ENCODE assay signal across 15 cellular contexts in genomic region chr11:106231591-106231990, GRCh38.
A peak's percentile ranks its signal among the peaks of the same experiment; 100 is the strongest.
DNase-seq lines count a peak whose midpoint lies in the region; ATAC-seq, FAIRE-seq and TF ChIP-seq lines count a peak whose summit lies in the region.
"Had no signal": no experiment of that assay in that cellular context is flagged by ENCODE, and none has a peak within 500 bp of the region (broad histone marks: within the 10 kb centered on the region; RNA-seq: fewer than 3 reads in every experiment).

No MANE protein-coding gene starts in this region.

- FAIRE-seq in RCC 7860 (lab: Jason Lieb, UNC), result no peak

- peaks cover 12% of the 10 kb centered on the region for H3K4me1 ChIP-seq in smooth muscle cell (ENCODE audit: low read depth)
- H3K4me1 ChIP-seq: transverse colon had no signal

- no peaks in the 10 kb centered on the region for H3K79me2 ChIP-seq in smooth muscle cell (ENCODE audit: low read depth)

- H3K36me3 ChIP-seq in smooth muscle cell (ENCODE audit: low read depth), result no peaks in the 10 kb centered on the region
- H3K36me3 ChIP-seq: transverse colon had no signal

- H3K4me3 Mint-ChIP-seq in activated T-helper 1 cell treated with anti-CD3 and anti-CD28 coated beads, Interleukin-12 subunit alpha, Interleukin-12 subunit beta, Interleukin-2, Interleukin-4 antibody, amounts not matched to agents 30 ng/mL and 10 ng/mL and 1 ng/mL, durations not matched to agents 14 hours and 24 hours and 36 hours, result no peak overlapping the region
- H3K4me3 Mint-ChIP-seq: activated CD4-positive, alpha-beta memory T cell treated with anti-CD3 and anti-CD28 coated beads, Interleukin-2, amount 10 ng/mL, durations not matched to agents 7 days and 5 days; activated naive CD4-positive, alpha-beta T cell treated with anti-CD3 and anti-CD28 coated beads for 36 hours had no signal

- peak overlapping the region; percentile 88 for H3K27ac ChIP-seq in smooth muscle cell (ENCODE audit: low read depth)
- H3K27ac ChIP-seq: transverse colon had no signal

- DNase-seq in DMS 273 (lab: John Stamatoyannopoulos, UW; ENCODE audit: unreplicated experiment) (peak; percentile 33), DMS 273 treated with DMSO at 0.1 percent for 48 hours (lab: John Stamatoyannopoulos, UW) (no peak), RCC 7860 (ENCODE audit: low spot score) (peak; percentile 20), epithelial cell of proximal tubule (ENCODE audit: low read depth) (no peak), smooth muscle cell (lab: John Stamatoyannopoulos, UW; ENCODE audit: unreplicated experiment) (no peak)
- no peak for DNase-seq in activated T-helper 1 cell treated with anti-CD3 and anti-CD28 coated beads, Interleukin-12 subunit alpha, Interleukin-12 subunit beta, Interleukin-2, Interleukin-4 antibody, amounts not matched to agents 30 ng/mL and 10 ng/mL and 1 ng/mL, durations not matched to agents 14 hours and 24 hours and 36 hours (ENCODE audit: low spot score)
- DNase-seq in activated naive CD4-positive, alpha-beta T cell (lab: John Stamatoyannopoulos, UW), result no peak
- DNase-seq: activated CD4-positive, alpha-beta memory T cell treated with anti-CD3 and anti-CD28 coated beads, Interleukin-2, amount 10 ng/mL, durations not matched to agents 7 days and 5 days; activated naive CD4-positive, alpha-beta T cell treated with anti-CD3 and anti-CD28 coated beads for 36 hours; cortex of kidney; NCI-H446; stimulated activated CD4-positive, alpha-beta T cell treated with anti-CD3 and anti-CD28 coated beads, Interleukin-12 subunit alpha, Interleukin-12 subunit beta, amount 100 ng/mL, for 4 hours; transverse colon had no signal

- no peaks in the 10 kb centered on the region for H3K4me1 Mint-ChIP-seq in activated T-helper 1 cell treated with anti-CD3 and anti-CD28 coated beads, Interleukin-12 subunit alpha, Interleukin-12 subunit beta, Interleukin-2, Interleukin-4 antibody, amounts not matched to agents 30 ng/mL and 10 ng/mL and 1 ng/mL, durations not matched to agents 14 hours and 24 hours and 36 hours (ENCODE audit: low read depth)
- H3K4me1 Mint-ChIP-seq: activated CD4-positive, alpha-beta memory T cell treated with anti-CD3 and anti-CD28 coated beads, Interleukin-2, amount 10 ng/mL, durations not matched to agents 7 days and 5 days had no signal

- H2AFZ ChIP-seq in smooth muscle cell (ENCODE audit: low read depth), result no peak overlapping the region

- intact Hi-C loops in activated T-helper 1 cell treated with anti-CD3 and anti-CD28 coated beads, Interleukin-12 subunit alpha, Interleukin-12 subunit beta, Interleukin-2, Interleukin-4 antibody, amounts not matched to agents 30 ng/mL and 10 ng/mL and 1 ng/mL, durations not matched to agents 14 hours and 24 hours and 36 hours (cut with micrococcal nuclease), result no loop called here

- no peak overlapping the region for H3K4me2 ChIP-seq in smooth muscle cell

- H3F3A ChIP-seq in smooth muscle cell (ENCODE audit: low read depth), result no peaks in the 10 kb centered on the region

- H3K36me3 Mint-ChIP-seq in activated T-helper 1 cell treated with anti-CD3 and anti-CD28 coated beads, Interleukin-12 subunit alpha, Interleukin-12 subunit beta, Interleukin-2, Interleukin-4 antibody, amounts not matched to agents 30 ng/mL and 10 ng/mL and 1 ng/mL, durations not matched to agents 14 hours and 24 hours and 36 hours (ENCODE audit: low read depth), result no peaks in the 10 kb centered on the region

- no peaks in the 10 kb centered on the region for H3K27me3 Mint-ChIP-seq in activated T-helper 1 cell treated with anti-CD3 and anti-CD28 coated beads, Interleukin-12 subunit alpha, Interleukin-12 subunit beta, Interleukin-2, Interleukin-4 antibody, amounts not matched to agents 30 ng/mL and 10 ng/mL and 1 ng/mL, durations not matched to agents 14 hours and 24 hours and 36 hours (ENCODE audit: insufficient read depth)
- H3K27me3 Mint-ChIP-seq: activated CD4-positive, alpha-beta memory T cell treated with anti-CD3 and anti-CD28 coated beads, Interleukin-2, amount 10 ng/mL, durations not matched to agents 7 days and 5 days had no signal

- H3K27me3 ChIP-seq in smooth muscle cell (ENCODE audit: low read depth), result no peaks in the 10 kb centered on the region
- H3K27me3 ChIP-seq: transverse colon had no signal

- no peak overlapping the region for H3K9ac ChIP-seq in smooth muscle cell (ENCODE audit: low read depth)

- H3K4me3 ChIP-seq in epithelial cell of proximal tubule (ENCODE audit: low read depth, low read length) (no peak overlapping the region), smooth muscle cell (no peak overlapping the region)
- H3K4me3 ChIP-seq: transverse colon had no signal

- H3K27ac Mint-ChIP-seq in activated T-helper 1 cell treated with anti-CD3 and anti-CD28 coated beads, Interleukin-12 subunit alpha, Interleukin-12 subunit beta, Interleukin-2, Interleukin-4 antibody, amounts not matched to agents 30 ng/mL and 10 ng/mL and 1 ng/mL, durations not matched to agents 14 hours and 24 hours and 36 hours, result no peak overlapping the region
- H3K27ac Mint-ChIP-seq: activated CD4-positive, alpha-beta memory T cell treated with anti-CD3 and anti-CD28 coated beads, Interleukin-2, amount 10 ng/mL, durations not matched to agents 7 days and 5 days; activated naive CD4-positive, alpha-beta T cell treated with anti-CD3 and anti-CD28 coated beads for 36 hours had no signal

- H3K9me3 ChIP-seq in smooth muscle cell (replicated peaks; ENCODE audit: low read depth), result no peaks in the 10 kb centered on the region

- no peak for ATAC-seq in GM18511 (IDR thresholded peaks at IDR 0.05; ENCODE audit: unreplicated experiment)
- ATAC-seq: left lobe of liver had no signal

- 17% methylated on average over 2 of the region's 2 CpGs for WGBS in smooth muscle cell (ENCODE audit: low lambda C conversion rate)

- peaks cover 15% of the 10 kb centered on the region for H3K9me3 Mint-ChIP-seq in activated T-helper 1 cell treated with anti-CD3 and anti-CD28 coated beads, Interleukin-12 subunit alpha, Interleukin-12 subunit beta, Interleukin-2, Interleukin-4 antibody, amounts not matched to agents 30 ng/mL and 10 ng/mL and 1 ng/mL, durations not matched to agents 14 hours and 24 hours and 36 hours

- peak; percentile 6 for TF ChIP-seq CTCF in epithelial cell of proximal tubule (conservative IDR thresholded peaks at IDR 0.05; ENCODE audit: low read depth, low read length)
- peak; percentile 55 for TF ChIP-seq CTCF in smooth muscle cell (IDR thresholded peaks at IDR 0.05; ENCODE audit: borderline replicate concordance, insufficient read depth, poor library complexity, severe bottlenecking)

- no peaks in the 10 kb centered on the region for H4K20me1 ChIP-seq in smooth muscle cell (ENCODE audit: low read depth)

Comparison
In these comparisons a context has a peak if more than half of its experiments do, and no peak if none do; other contexts are left out.
1. DNase-seq: peak in DMS 273 (single experiment) and RCC 7860 (single experiment); none in DMS 273 treated with DMSO at 0.1 percent for 48 hours (single experiment), epithelial cell of proximal tubule (single experiment), smooth muscle cell (single experiment), activated T-helper 1 cell treated with anti-CD3 and anti-CD28 coated beads, Interleukin-12 subunit alpha, Interleukin-12 subunit beta, Interleukin-2, Interleukin-4 antibody, amounts not matched to agents 30 ng/mL and 10 ng/mL and 1 ng/mL, durations not matched to agents 14 hours and 24 hours and 36 hours (single experiment) and activated naive CD4-positive, alpha-beta T cell (0 of 4).